22 cellular contexts compared by ENCODE assay signal in genomic region chr4:10051536-10052135, GRCh38. TPM values are rescaled to one million over a fixed set of nuclear protein-coding genes. Genes with fewer than 3 reads are reported as not detected.
"Had no signal": no experiment of that assay in that cellular context is flagged by ENCODE, and none has a peak within 500 bp of the region (broad histone marks: within the 10 kb centered on the region; RNA-seq: fewer than 3 reads in every experiment).

No MANE protein-coding gene starts in this region.

- ATAC-seq: activated CD4-positive, alpha-beta T cell treated with anti-CD3 and anti-CD28 coated beads for 36 hours; activated naive CD8-positive, alpha-beta T cell treated with anti-CD3 and anti-CD28 coated beads, Interleukin-2, amount 50 U/mL, for 24 hours; gastrocnemius medialis; left lobe of liver; mucosa of descending colon; naive thymus-derived CD4-positive, alpha-beta T cell; pancreas; stimulated activated effector memory CD8-positive, alpha-beta T cell treated with anti-CD3 and anti-CD28 coated beads, Interleukin-12 subunit alpha, Interleukin-12 subunit beta, amount 100 ng/mL, for 72 hours had no signal

- H3K4me3 Mint-ChIP-seq: activated CD4-positive, alpha-beta memory T cell treated with anti-CD3 and anti-CD28 coated beads for 36 hours; activated CD4-positive, alpha-beta T cell treated with anti-CD3 and anti-CD28 coated beads for 36 hours; activated naive CD4-positive, alpha-beta T cell treated with anti-CD3 and anti-CD28 coated beads for 36 hours; activated naive CD8-positive, alpha-beta T cell treated with anti-CD3 and anti-CD28 coated beads, Interleukin-2, amount 50 U/mL, for 24 hours; activated T-cell treated with anti-CD3 and anti-CD28 coated beads, Interleukin-2, amount 50 U/mL, for 24 hours; central memory CD8-positive, alpha-beta T cell; stimulated activated effector memory CD8-positive, alpha-beta T cell treated with anti-CD3 and anti-CD28 coated beads, Interleukin-12 subunit alpha, Interleukin-12 subunit beta, amount 100 ng/mL, for 72 hours; T-helper 2 cell treated with Interferon-gamma antibody and Interleukin-4, amounts not matched to agents 5 μg/mL and 100 μg/mL, for 36 hours; WTC11 had no signal

- H3K4me1 Mint-ChIP-seq: activated CD4-positive, alpha-beta T cell treated with anti-CD3 and anti-CD28 coated beads for 36 hours had no signal

- H3K27me3 Mint-ChIP-seq: activated CD4-positive, alpha-beta memory T cell treated with anti-CD3 and anti-CD28 coated beads for 36 hours; activated CD4-positive, alpha-beta T cell treated with anti-CD3 and anti-CD28 coated beads for 36 hours; activated naive CD8-positive, alpha-beta T cell treated with anti-CD3 and anti-CD28 coated beads, Interleukin-2, amount 50 U/mL, for 24 hours; activated T-cell treated with anti-CD3 and anti-CD28 coated beads, Interleukin-2, amount 50 U/mL, for 24 hours; central memory CD8-positive, alpha-beta T cell; naive thymus-derived CD4-positive, alpha-beta T cell had no signal

- H3K27ac ChIP-seq: colonic mucosa, gastrocnemius medialis, pancreas, sigmoid colon, stomach had no signal

- H3K4me3 ChIP-seq: colonic mucosa, gastrocnemius medialis, mucosa of descending colon, pancreas, sigmoid colon, stomach had no signal

- H3K9me3 ChIP-seq: colonic mucosa, gastrocnemius medialis, mucosa of descending colon, pancreas, sigmoid colon, stomach had no signal

- H3K27ac Mint-ChIP-seq: activated CD4-positive, alpha-beta memory T cell treated with anti-CD3 and anti-CD28 coated beads for 36 hours; activated CD4-positive, alpha-beta T cell treated with anti-CD3 and anti-CD28 coated beads for 36 hours; activated naive CD4-positive, alpha-beta T cell treated with anti-CD3 and anti-CD28 coated beads for 36 hours; activated naive CD8-positive, alpha-beta T cell treated with anti-CD3 and anti-CD28 coated beads, Interleukin-2, amount 50 U/mL, for 24 hours; activated T-cell treated with anti-CD3 and anti-CD28 coated beads, Interleukin-2, amount 50 U/mL, for 24 hours; activated T-helper 2 cell treated with anti-CD3 and anti-CD28 coated beads, Interferon-gamma antibody, Interleukin-2, Interleukin-4, amounts not matched to agents 10 μg/mL and 5 μg/mL and 100 μg/mL, durations not matched to agents 14 hours and 24 hours and 36 hours; T-helper 2 cell treated with Interferon-gamma antibody and Interleukin-4, amounts not matched to agents 5 μg/mL and 100 μg/mL, for 36 hours; WTC11 had no signal

- DNase-seq: activated CD4-positive, alpha-beta memory T cell treated with anti-CD3 and anti-CD28 coated beads for 36 hours; activated CD4-positive, alpha-beta T cell treated with anti-CD3 and anti-CD28 coated beads for 36 hours; activated naive CD4-positive, alpha-beta T cell treated with anti-CD3 and anti-CD28 coated beads for 36 hours; activated naive CD8-positive, alpha-beta T cell treated with anti-CD3 and anti-CD28 coated beads, Interleukin-2, amount 50 U/mL, for 24 hours; activated T-cell treated with anti-CD3 and anti-CD28 coated beads, Interleukin-2, amount 50 U/mL, for 24 hours; aorta; colonic mucosa; erythroblast; gastrocnemius medialis; mammary epithelial cell; mucosa of descending colon; naive thymus-derived CD4-positive, alpha-beta T cell; pancreas; sigmoid colon; stimulated activated CD4-positive, alpha-beta T cell treated with anti-CD3 and anti-CD28 coated beads, Interleukin-4, amount 100 ng/mL, for 24 hours; stomach had no signal

- H3K36me3 Mint-ChIP-seq: stimulated activated effector memory CD8-positive, alpha-beta T cell treated with anti-CD3 and anti-CD28 coated beads, Interleukin-12 subunit alpha, Interleukin-12 subunit beta, amount 100 ng/mL, for 72 hours; WTC11 had no signal

- H3K27me3 ChIP-seq: colonic mucosa, gastrocnemius medialis, pancreas, sigmoid colon had no signal

- H3K4me1 ChIP-seq: colonic mucosa, sigmoid colon, stomach had no signal

- H3K36me3 ChIP-seq: colonic mucosa, gastrocnemius medialis, pancreas, sigmoid colon, stomach had no signal

- H3K9me3 Mint-ChIP-seq: activated CD4-positive, alpha-beta memory T cell treated with anti-CD3 and anti-CD28 coated beads for 36 hours; activated naive CD4-positive, alpha-beta T cell treated with anti-CD3 and anti-CD28 coated beads for 36 hours; activated naive CD8-positive, alpha-beta T cell treated with anti-CD3 and anti-CD28 coated beads, Interleukin-2, amount 50 U/mL, for 24 hours; activated T-cell treated with anti-CD3 and anti-CD28 coated beads, Interleukin-2, amount 50 U/mL, for 24 hours; activated T-helper 2 cell treated with anti-CD3 and anti-CD28 coated beads, Interferon-gamma antibody, Interleukin-2, Interleukin-4, amounts not matched to agents 10 μg/mL and 5 μg/mL and 100 μg/mL, durations not matched to agents 14 hours and 24 hours and 36 hours; central memory CD8-positive, alpha-beta T cell; stimulated activated effector memory CD8-positive, alpha-beta T cell treated with anti-CD3 and anti-CD28 coated beads, Interleukin-12 subunit alpha, Interleukin-12 subunit beta, amount 100 ng/mL, for 72 hours; T-helper 2 cell treated with Interferon-gamma antibody and Interleukin-4, amounts not matched to agents 5 μg/mL and 100 μg/mL, for 36 hours had no signal

RNA-seq across cellular contexts. Expression of gene SLC2A9, which starts 30.3 kb away (rescaled TPM):
- total RNA-seq: WTC11 had no signal
